ENCODE assay signal across 1 cellular context in the genomic region with DNA sequence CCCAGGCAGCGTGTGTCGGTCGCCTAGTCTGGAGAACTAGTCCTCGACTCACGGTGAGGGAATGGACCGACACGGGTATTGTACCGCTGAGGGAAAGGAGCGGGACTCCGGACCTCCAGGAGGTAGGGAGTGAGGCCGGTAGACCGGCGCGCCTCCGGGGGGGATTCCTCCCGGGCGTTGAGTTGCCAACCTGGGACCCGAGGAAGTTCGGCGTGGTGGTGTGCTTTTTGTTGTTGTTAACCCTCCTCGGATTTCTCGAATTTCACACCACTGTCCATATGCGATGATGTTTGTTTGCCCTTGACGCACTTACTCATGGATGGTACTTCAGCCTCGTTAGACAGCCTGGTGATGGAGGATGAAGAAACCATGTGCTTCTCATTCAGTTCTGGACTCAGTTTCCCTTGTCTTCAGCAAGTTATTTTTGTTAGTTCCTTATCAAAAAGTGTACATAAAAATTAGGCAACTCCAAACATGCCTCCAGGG.
TF ChIP-seq lines count a peak whose summit lies in the region.

No MANE protein-coding gene starts in this region.

TF ChIP-seq in HEK293T, 16 proteins besides CTCF, POLR2A, EP300 and RAD21:
- peak; percentile 59 for TF ChIP-seq L3MBTL2 (conservative IDR thresholded peaks at IDR 0.05)
